In genomic region chr2:239153806-239154591, GRCh38 we compare ENCODE assay signal across 18 cellular contexts.
DNase-seq lines count a peak whose midpoint lies in the region; ATAC-seq and TF ChIP-seq lines count a peak whose summit lies in the region.
"Had no signal": no experiment of that assay in that cellular context is flagged by ENCODE, and none has a peak within 500 bp of the region (broad histone marks: within the 10 kb centered on the region; RNA-seq: fewer than 3 reads in every experiment).

No MANE protein-coding gene starts in this region.

- H3K27ac Mint-ChIP-seq in Caco-2 (ENCODE audit: unreplicated experiment): no peak overlapping the region
- H3K27ac Mint-ChIP-seq: activated CD8-positive, alpha-beta T cell treated with anti-CD3 and anti-CD28 coated beads for 36 hours; mesothelial cell of epicardium had no signal

- H3K9me3 ChIP-seq in Peyer's patch (no peaks in the 10 kb centered on the region), Caco-2 (no peaks in the 10 kb centered on the region)
- H3K9me3 ChIP-seq: breast epithelium, SJSA1, transverse colon had no signal

- H3K36me3 ChIP-seq in Peyer's patch (peaks cover 0 to 37% (median 0%) of the 10 kb centered on the region in 3 donors), Caco-2 (ENCODE audit: control insufficient read depth, insufficient read depth, low read length) (no peaks in the 10 kb centered on the region)
- H3K36me3 ChIP-seq: breast epithelium had no signal

- H3K36me3 Mint-ChIP-seq in Caco-2 (ENCODE audit: insufficient read depth, unreplicated experiment): no peaks in the 10 kb centered on the region

- H3K4me3 ChIP-seq in Peyer's patch (no peak overlapping the region), Caco-2 (ENCODE audit: low read depth, low read length) (no peak overlapping the region)
- H3K4me3 ChIP-seq: breast epithelium, SJSA1, transverse colon had no signal

- no TSS peak for BruUV-seq in Caco-2 (replicated peaks; lab: Mats Ljungman, UMichigan)

- CTCF ChIA-PET in Caco-2 (lab: Charles Lee): no interaction called here

- peak; percentile 11 for DNase-seq in activated CD8-positive, alpha-beta memory T cell treated with anti-CD3 and anti-CD28 coated beads, Interleukin-2, amount 50 U/mL, for 4 hours
- no peak for DNase-seq in activated CD8-positive, alpha-beta memory T cell treated with anti-CD3 and anti-CD28 coated beads for 24 hours
- DNase-seq in Peyer's patch (peak in 2 of 3 donors; percentile 19 to 38), left colon (peak; percentile 2 to 21), substantia nigra (lab: John Stamatoyannopoulos, UW) (no peak), Caco-2 (no peak)
- DNase-seq: activated CD8-positive, alpha-beta T cell treated with anti-CD3 and anti-CD28 coated beads for 36 hours; effector CD4-positive, alpha-beta T cell; IMR-90; NCI-H187 treated with DMSO at 0.1 percent for 48 hours; NCI-H510A treated with DMSO at 0.1 percent for 48 hours; stimulated activated CD4-positive, alpha-beta T cell treated with anti-CD3 and anti-CD28 coated beads, Interleukin-4, amount 100 ng/mL, for 24 hours; transverse colon had no signal

- ATAC-seq in left colon (no peak), HG03469 (IDR thresholded peaks at IDR 0.05; ENCODE audit: unreplicated experiment) (no peak), GM18868 (IDR thresholded peaks at IDR 0.05; ENCODE audit: unreplicated experiment) (no peak)
- ATAC-seq: activated CD8-positive, alpha-beta T cell treated with anti-CD3 and anti-CD28 coated beads for 36 hours had no signal

- H3K9me3 Mint-ChIP-seq in Caco-2 (ENCODE audit: unreplicated experiment): no peaks in the 10 kb centered on the region
- H3K9me3 Mint-ChIP-seq: mesothelial cell of epicardium had no signal

- TF ChIP-seq CTCF in Peyer's patch (IDR thresholded peaks at IDR 0.05) (no peak), Caco-2 (IDR thresholded peaks at IDR 0.05; ENCODE audit: insufficient read depth in 1 of 2, low read depth in 1 of 2, low read length in 1 of 2, severe bottlenecking in 1 of 2, unreplicated experiment in 1 of 2) (no peak)

- no peak for TF ChIP-seq POLR2A in Peyer's patch (IDR thresholded peaks at IDR 0.05)

- no peaks in the 10 kb centered on the region for H3K27me3 ChIP-seq in Peyer's patch
- no peaks in the 10 kb centered on the region for H3K27me3 ChIP-seq in Caco-2 (replicated peaks; ENCODE audit: control insufficient read depth, insufficient read depth, low read length)
- H3K27me3 ChIP-seq: breast epithelium, SJSA1, transverse colon had no signal

- H3K4me1 Mint-ChIP-seq in Caco-2 (ENCODE audit: low read depth, unreplicated experiment): no peaks in the 10 kb centered on the region
- H3K4me1 Mint-ChIP-seq: mesothelial cell of epicardium had no signal

- H3K27ac ChIP-seq in Peyer's patch: no peak overlapping the region
- H3K27ac ChIP-seq in substantia nigra (ENCODE audit: low read depth, low read length, poor library complexity, severe bottlenecking): peak overlapping the region; percentile 22
- H3K27ac ChIP-seq: SJSA1, transverse colon had no signal

- H3K4me1 ChIP-seq in Peyer's patch: peaks cover 0 to 3% (median 0%) of the 10 kb centered on the region in 4 donors
- no peaks in the 10 kb centered on the region for H3K4me1 ChIP-seq in Caco-2
- H3K4me1 ChIP-seq: breast epithelium had no signal

- POLR2A ChIA-PET in Caco-2 (lab: Charles Lee): no interaction called here

- no peak overlapping the region for H3K4me3 Mint-ChIP-seq in Caco-2 (ENCODE audit: unreplicated experiment)
- H3K4me3 Mint-ChIP-seq: activated CD8-positive, alpha-beta T cell treated with anti-CD3 and anti-CD28 coated beads for 36 hours; mesothelial cell of epicardium had no signal

- no peaks in the 10 kb centered on the region for H3K27me3 Mint-ChIP-seq in Caco-2 (ENCODE audit: insufficient read depth, unreplicated experiment)
- H3K27me3 Mint-ChIP-seq: activated CD8-positive, alpha-beta T cell treated with anti-CD3 and anti-CD28 coated beads for 36 hours had no signal

- intact Hi-C loops in left colon (cut with DNase I, micrococcal nuclease): no loop called here
- intact Hi-C loops in Caco-2 (cut with micrococcal nuclease; ENCODE audit: unreplicated experiment): no loop called here

Comparison
In these comparisons a context has a peak if more than half of its experiments do, and no peak if none do; other contexts are left out.
1. DNase-seq: peak in activated CD8-positive, alpha-beta memory T cell treated with anti-CD3 and anti-CD28 coated beads, Interleukin-2, amount 50 U/mL, for 4 hours (single experiment), Peyer's patch (2 of 3) and left colon (2 of 2); none in activated CD8-positive, alpha-beta memory T cell treated with anti-CD3 and anti-CD28 coated beads for 24 hours (single experiment), substantia nigra (0 of 49) and Caco-2 (0 of 2).